Comparison of ENCODE assay signal across 2 cellular contexts in the genomic region with DNA sequence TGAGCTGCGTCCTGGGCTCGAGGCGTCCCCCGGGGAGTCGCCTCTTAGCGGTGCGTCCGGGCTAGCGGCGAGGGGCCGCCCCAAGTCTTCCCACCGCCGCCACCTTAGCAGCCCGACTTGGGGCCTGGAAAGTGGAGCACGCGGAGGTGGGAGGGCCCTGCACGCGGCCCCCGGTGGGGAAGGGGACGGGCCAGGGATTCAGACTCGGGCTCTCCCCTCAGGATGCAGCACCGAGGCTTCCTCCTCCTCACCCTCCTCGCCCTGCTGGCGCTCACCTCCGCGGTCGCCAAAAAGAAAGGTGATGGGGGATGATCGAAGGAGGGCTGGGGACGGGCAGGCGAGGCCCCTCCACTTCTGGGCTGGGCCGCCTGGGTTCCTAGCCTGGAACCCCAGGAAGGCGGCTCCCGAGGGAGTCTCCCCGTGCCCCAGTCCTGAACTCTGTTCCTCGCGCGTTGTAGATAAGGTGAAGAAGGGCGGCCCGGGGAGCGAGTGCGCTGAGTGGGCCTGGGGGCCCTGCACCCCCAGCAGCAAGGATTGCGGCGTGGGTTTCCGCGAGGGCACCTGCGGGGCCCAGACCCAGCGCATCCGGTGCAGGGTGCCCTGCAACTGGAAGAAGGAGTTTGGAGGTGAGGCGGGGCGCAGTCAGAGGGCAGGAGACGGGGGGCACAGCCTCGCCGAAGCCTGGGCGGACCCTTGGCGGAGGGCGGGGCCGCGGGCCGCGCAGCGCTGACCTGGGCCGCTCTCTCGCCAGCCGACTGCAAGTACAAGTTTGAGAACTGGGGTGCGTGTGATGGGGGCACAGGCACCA.
TF ChIP-seq lines count a peak whose summit lies in the region.

No MANE protein-coding gene starts in this region.

TF ChIP-seq in Ishikawa, 13 proteins besides CTCF, POLR2A, EP300 and RAD21:
- no peak for TF ChIP-seq EGR1 (IDR thresholded peaks at IDR 0.05)
- TF ChIP-seq, protein P1, sequence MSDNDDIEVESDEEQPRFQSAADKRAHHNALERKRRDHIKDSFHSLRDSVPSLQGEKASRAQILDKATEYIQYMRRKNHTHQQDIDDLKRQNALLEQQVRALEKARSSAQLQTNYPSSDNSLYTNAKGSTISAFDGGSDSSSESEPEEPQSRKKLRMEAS (IDR thresholded peaks at IDR 0.05): peak; percentile 53
- no peak for TF ChIP-seq CREB1 (IDR thresholded peaks at IDR 0.05; ENCODE audit: low read depth)
- TF ChIP-seq NFIC (IDR thresholded peaks at IDR 0.05): no peak

TF ChIP-seq in K562, 482 proteins besides CTCF, POLR2A, EP300 and RAD21 (continues in another document):
- TF ChIP-seq, protein P2, sequence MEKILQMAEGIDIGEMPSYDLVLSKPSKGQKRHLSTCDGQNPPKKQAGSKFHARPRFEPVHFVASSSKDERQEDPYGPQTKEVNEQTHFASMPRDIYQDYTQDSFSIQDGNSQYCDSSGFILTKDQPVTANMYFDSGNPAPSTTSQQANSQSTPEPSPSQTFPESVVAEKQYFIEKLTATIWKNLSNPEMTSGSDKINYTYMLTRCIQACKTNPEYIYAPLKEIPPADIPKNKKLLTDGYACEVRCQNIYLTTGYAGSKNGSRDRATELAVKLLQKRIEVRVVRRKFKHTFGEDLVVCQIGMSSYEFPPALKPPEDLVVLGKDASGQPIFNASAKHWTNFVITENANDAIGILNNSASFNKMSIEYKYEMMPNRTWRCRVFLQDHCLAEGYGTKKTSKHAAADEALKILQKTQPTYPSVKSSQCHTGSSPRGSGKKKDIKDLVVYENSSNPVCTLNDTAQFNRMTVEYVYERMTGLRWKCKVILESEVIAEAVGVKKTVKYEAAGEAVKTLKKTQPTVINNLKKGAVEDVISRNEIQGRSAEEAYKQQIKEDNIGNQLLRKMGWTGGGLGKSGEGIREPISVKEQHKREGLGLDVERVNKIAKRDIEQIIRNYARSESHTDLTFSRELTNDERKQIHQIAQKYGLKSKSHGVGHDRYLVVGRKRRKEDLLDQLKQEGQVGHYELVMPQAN (IDR thresholded peaks at IDR 0.05; ENCODE audit: borderline replicate concordance): peak; percentile 48; the same call in 1 of the 2 replicates
- TF ChIP-seq VEZF1 (CRISPR knock-in tag; IDR thresholded peaks at IDR 0.05) (0 out of 2 replicates have a peak, but pooled peaks have one; percentile 9), TRIM24 (IDR thresholded peaks at IDR 0.05) (no peak), SUPT5H (IDR thresholded peaks at IDR 0.05) (peak; percentile 49; the same call in 1 of the 2 replicates), ATF4 (CRISPR knock-in tag; IDR thresholded peaks at IDR 0.05) (no peak), ZBTB7A (IDR thresholded peaks at IDR 0.05; ENCODE audit: borderline replicate concordance, control insufficient read depth, low read depth, low read length) (peak; percentile 88), SMARCE1 (IDR thresholded peaks at IDR 0.05) (peak; percentile 47; the same call in 1 of the 2 replicates), HNRNPL (IDR thresholded peaks at IDR 0.05; ENCODE audit: low read depth, low read length) (peak; percentile 69; the same call in 1 of the 2 replicates), ZNF23 (CRISPR knock-in tag; IDR thresholded peaks at IDR 0.05) (no peak), TSC22D4 (tag; IDR thresholded peaks at IDR 0.05) (no peak), ZNF354B (CRISPR knock-in tag; IDR thresholded peaks at IDR 0.05) (no peak), USF2 (CRISPR knock-in tag; IDR thresholded peaks at IDR 0.05) (no peak), ZNF79 (CRISPR knock-in tag; IDR thresholded peaks at IDR 0.05; ENCODE audit: low read depth) (no peak), HDAC8 (tag; IDR thresholded peaks at IDR 0.05) (no peak), ZMIZ1 (IDR thresholded peaks at IDR 0.05; ENCODE audit: low read depth in 2 of 2, low read length in 2 of 2) (no peak), SP1 (CRISPR knock-in tag; IDR thresholded peaks at IDR 0.05) (no peak), ZNF263 (CRISPR knock-in tag; IDR thresholded peaks at IDR 0.05; ENCODE audit: borderline replicate concordance) (no peak; the same call in 1 of the 2 replicates)
- TF ChIP-seq, protein P3, sequence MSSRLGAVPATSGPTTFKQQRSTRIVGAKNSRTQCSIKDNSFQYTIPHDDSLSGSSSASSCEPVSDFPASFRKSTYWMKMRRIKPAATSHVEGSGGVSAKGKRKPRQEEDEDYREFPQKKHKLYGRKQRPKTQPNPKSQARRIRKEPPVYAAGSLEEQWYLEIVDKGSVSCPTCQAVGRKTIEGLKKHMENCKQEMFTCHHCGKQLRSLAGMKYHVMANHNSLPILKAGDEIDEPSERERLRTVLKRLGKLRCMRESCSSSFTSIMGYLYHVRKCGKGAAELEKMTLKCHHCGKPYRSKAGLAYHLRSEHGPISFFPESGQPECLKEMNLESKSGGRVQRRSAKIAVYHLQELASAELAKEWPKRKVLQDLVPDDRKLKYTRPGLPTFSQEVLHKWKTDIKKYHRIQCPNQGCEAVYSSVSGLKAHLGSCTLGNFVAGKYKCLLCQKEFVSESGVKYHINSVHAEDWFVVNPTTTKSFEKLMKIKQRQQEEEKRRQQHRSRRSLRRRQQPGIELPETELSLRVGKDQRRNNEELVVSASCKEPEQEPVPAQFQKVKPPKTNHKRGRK (tag; IDR thresholded peaks at IDR 0.05): no peak
- TF ChIP-seq, protein P4, sequence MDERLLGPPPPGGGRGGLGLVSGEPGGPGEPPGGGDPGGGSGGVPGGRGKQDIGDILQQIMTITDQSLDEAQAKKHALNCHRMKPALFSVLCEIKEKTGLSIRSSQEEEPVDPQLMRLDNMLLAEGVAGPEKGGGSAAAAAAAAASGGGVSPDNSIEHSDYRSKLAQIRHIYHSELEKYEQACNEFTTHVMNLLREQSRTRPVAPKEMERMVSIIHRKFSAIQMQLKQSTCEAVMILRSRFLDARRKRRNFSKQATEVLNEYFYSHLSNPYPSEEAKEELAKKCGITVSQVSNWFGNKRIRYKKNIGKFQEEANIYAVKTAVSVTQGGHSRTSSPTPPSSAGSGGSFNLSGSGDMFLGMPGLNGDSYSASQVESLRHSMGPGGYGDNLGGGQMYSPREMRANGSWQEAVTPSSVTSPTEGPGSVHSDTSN (CRISPR knock-in tag; IDR thresholded peaks at IDR 0.05; ENCODE audit: low read depth): no peak
- TF ChIP-seq, protein P4 (tag; conservative IDR thresholded peaks at IDR 0.05; ENCODE audit: low read depth): no peak
- TF ChIP-seq, protein P5, sequence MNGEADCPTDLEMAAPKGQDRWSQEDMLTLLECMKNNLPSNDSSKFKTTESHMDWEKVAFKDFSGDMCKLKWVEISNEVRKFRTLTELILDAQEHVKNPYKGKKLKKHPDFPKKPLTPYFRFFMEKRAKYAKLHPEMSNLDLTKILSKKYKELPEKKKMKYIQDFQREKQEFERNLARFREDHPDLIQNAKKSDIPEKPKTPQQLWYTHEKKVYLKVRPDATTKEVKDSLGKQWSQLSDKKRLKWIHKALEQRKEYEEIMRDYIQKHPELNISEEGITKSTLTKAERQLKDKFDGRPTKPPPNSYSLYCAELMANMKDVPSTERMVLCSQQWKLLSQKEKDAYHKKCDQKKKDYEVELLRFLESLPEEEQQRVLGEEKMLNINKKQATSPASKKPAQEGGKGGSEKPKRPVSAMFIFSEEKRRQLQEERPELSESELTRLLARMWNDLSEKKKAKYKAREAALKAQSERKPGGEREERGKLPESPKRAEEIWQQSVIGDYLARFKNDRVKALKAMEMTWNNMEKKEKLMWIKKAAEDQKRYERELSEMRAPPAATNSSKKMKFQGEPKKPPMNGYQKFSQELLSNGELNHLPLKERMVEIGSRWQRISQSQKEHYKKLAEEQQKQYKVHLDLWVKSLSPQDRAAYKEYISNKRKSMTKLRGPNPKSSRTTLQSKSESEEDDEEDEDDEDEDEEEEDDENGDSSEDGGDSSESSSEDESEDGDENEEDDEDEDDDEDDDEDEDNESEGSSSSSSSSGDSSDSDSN (IDR thresholded peaks at IDR 0.05; ENCODE audit: borderline replicate concordance in 1 of 2, low read depth in 2 of 2, low read length in 2 of 2): 0 out of 4 replicates have a peak, but pooled peaks have one; percentile 31 to 38
- TF ChIP-seq, protein P6, sequence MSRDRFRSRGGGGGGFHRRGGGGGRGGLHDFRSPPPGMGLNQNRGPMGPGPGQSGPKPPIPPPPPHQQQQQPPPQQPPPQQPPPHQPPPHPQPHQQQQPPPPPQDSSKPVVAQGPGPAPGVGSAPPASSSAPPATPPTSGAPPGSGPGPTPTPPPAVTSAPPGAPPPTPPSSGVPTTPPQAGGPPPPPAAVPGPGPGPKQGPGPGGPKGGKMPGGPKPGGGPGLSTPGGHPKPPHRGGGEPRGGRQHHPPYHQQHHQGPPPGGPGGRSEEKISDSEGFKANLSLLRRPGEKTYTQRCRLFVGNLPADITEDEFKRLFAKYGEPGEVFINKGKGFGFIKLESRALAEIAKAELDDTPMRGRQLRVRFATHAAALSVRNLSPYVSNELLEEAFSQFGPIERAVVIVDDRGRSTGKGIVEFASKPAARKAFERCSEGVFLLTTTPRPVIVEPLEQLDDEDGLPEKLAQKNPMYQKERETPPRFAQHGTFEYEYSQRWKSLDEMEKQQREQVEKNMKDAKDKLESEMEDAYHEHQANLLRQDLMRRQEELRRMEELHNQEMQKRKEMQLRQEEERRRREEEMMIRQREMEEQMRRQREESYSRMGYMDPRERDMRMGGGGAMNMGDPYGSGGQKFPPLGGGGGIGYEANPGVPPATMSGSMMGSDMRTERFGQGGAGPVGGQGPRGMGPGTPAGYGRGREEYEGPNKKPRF (IDR thresholded peaks at IDR 0.05; ENCODE audit: low read depth, low read length): no peak
- TF ChIP-seq, protein P7, sequence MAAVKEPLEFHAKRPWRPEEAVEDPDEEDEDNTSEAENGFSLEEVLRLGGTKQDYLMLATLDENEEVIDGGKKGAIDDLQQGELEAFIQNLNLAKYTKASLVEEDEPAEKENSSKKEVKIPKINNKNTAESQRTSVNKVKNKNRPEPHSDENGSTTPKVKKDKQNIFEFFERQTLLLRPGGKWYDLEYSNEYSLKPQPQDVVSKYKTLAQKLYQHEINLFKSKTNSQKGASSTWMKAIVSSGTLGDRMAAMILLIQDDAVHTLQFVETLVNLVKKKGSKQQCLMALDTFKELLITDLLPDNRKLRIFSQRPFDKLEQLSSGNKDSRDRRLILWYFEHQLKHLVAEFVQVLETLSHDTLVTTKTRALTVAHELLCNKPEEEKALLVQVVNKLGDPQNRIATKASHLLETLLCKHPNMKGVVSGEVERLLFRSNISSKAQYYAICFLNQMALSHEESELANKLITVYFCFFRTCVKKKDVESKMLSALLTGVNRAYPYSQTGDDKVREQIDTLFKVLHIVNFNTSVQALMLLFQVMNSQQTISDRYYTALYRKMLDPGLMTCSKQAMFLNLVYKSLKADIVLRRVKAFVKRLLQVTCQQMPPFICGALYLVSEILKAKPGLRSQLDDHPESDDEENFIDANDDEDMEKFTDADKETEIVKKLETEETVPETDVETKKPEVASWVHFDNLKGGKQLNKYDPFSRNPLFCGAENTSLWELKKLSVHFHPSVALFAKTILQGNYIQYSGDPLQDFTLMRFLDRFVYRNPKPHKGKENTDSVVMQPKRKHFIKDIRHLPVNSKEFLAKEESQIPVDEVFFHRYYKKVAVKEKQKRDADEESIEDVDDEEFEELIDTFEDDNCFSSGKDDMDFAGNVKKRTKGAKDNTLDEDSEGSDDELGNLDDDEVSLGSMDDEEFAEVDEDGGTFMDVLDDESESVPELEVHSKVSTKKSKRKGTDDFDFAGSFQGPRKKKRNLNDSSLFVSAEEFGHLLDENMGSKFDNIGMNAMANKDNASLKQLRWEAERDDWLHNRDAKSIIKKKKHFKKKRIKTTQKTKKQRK (IDR thresholded peaks at IDR 0.05; ENCODE audit: borderline replicate concordance, low read depth, low read length): no peak
